26 cellular contexts compared by ENCODE assay signal in the genomic region with DNA sequence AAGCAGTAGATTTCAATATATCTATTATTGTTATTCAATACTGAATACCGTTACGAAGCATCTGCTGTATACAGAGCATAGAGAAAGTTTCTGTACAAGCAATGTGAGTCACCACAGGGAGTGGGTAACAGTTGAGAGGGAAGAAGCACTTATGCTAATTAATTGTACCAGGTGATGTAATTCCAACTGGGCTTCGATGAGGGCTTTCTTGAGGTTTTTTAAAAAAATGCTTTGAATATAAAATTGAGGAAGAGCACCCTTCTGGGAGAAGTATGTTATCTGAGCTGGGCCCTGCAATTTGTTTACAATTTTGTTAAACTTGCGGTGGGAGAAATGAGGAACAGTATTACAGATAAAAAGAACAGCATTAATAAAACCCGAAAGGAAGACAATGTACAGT.
DNase-seq lines count a peak whose midpoint lies in the region; ATAC-seq and TF ChIP-seq lines count a peak whose summit lies in the region.
"Had no signal": no experiment of that assay in that cellular context is flagged by ENCODE, and none has a peak within 500 bp of the region (broad histone marks: within the 10 kb centered on the region; RNA-seq: fewer than 3 reads in every experiment).

No MANE protein-coding gene starts in this region.

- intact Hi-C loops in mucosa of descending colon (cut with DNase I, micrococcal nuclease) (no loop called here), sigmoid colon (cut with DNase I) (no loop called here)

- TF ChIP-seq EP300 in gastroesophageal sphincter (IDR thresholded peaks at IDR 0.05) (no peak), sigmoid colon (IDR thresholded peaks at IDR 0.05) (no peak)

- TF ChIP-seq POLR2A in gastroesophageal sphincter (IDR thresholded peaks at IDR 0.05) (no peak), sigmoid colon (IDR thresholded peaks at IDR 0.05) (no peak)

- H3K4me1 ChIP-seq in gastroesophageal sphincter (peaks cover 0 to 6% (median 0%) of the 10 kb centered on the region in 3 donors), mucosa of descending colon (ENCODE audit: low read depth) (no peaks in the 10 kb centered on the region), sigmoid colon (no peaks in the 10 kb centered on the region)
- H3K4me1 ChIP-seq: body of pancreas, neural progenitor cell had no signal

- no peaks in the 10 kb centered on the region for H3K27me3 ChIP-seq in gastroesophageal sphincter
- H3K27me3 ChIP-seq in sigmoid colon: no peaks in the 10 kb centered on the region
- H3K27me3 ChIP-seq: BLaER1, body of pancreas, gastrocnemius medialis, neural progenitor cell had no signal

- TF ChIP-seq CTCF in gastroesophageal sphincter (IDR thresholded peaks at IDR 0.05) (no peak), mucosa of descending colon (IDR thresholded peaks at IDR 0.05) (no peak), sigmoid colon (IDR thresholded peaks at IDR 0.05) (no peak)

- H3K27ac ChIP-seq in gastroesophageal sphincter: no peak overlapping the region
- no peak overlapping the region for H3K27ac ChIP-seq in sigmoid colon
- H3K27ac ChIP-seq: BLaER1, body of pancreas, gastrocnemius medialis, neural progenitor cell had no signal

- H3K36me3 ChIP-seq in gastroesophageal sphincter (no peaks in the 10 kb centered on the region), mucosa of descending colon (ENCODE audit: low read depth) (no peaks in the 10 kb centered on the region), sigmoid colon (no peaks in the 10 kb centered on the region)
- H3K36me3 ChIP-seq: BLaER1, gastrocnemius medialis, neural progenitor cell had no signal

- 77 to 97% methylated on average over 3 to 5 of the region's 5 CpGs for WGBS in gastroesophageal sphincter (ENCODE audit: low coverage in 1 of 2), 2 donors
- WGBS in sigmoid colon, 2 donors: 85 to 93% methylated on average over 5 of the region's 5 CpGs

- no peak overlapping the region for H3K4me3 ChIP-seq in gastroesophageal sphincter
- no peak overlapping the region for H3K4me3 ChIP-seq in mucosa of descending colon
- no peak overlapping the region for H3K4me3 ChIP-seq in sigmoid colon
- H3K4me3 ChIP-seq: BLaER1, body of pancreas, gastrocnemius medialis, K562, neural progenitor cell had no signal

- peak; percentile 7 for DNase-seq in NCI-H748 (lab: John Stamatoyannopoulos, UW; ENCODE audit: unreplicated experiment)
- DNase-seq in NCI-H748 treated with DMSO at 0.1 percent for 48 hours (lab: John Stamatoyannopoulos, UW): no peak
- peak; percentile 4 for DNase-seq in NCI-H2107 (lab: John Stamatoyannopoulos, UW)
- peak; percentile 69 for DNase-seq in SKM-1 treated with dmso at 0.1 percent for 144 hours (lab: John Stamatoyannopoulos, UW; ENCODE audit: unreplicated experiment)
- peak; percentile 40 for DNase-seq in renal cortical epithelial cell (ENCODE audit: low read depth)
- no peak for DNase-seq in mucosa of descending colon
- no peak for DNase-seq in sigmoid colon
- DNase-seq: activated CD8-positive, alpha-beta memory T cell treated with anti-CD3 and anti-CD28 coated beads, Interleukin-2, amount 50 U/mL, for 48 hours; activated effector memory CD4-positive, alpha-beta T cell treated with anti-CD3 and anti-CD28 coated beads, Interleukin-2, amount 50 U/mL, for 16 hours; activated naive CD8-positive, alpha-beta T cell treated with anti-CD3 and anti-CD28 coated beads, Interleukin-2, amount 50 U/mL, for 24 hours; body of pancreas; Caco-2; effector CD8-positive, alpha-beta T cell; gastrocnemius medialis; hypothalamus; NCI-H1092 treated with DMSO at 0.1 percent for 48 hours; NCI-H2029 treated with DMSO at 0.1 percent for 48 hours; NCI-H526; posterior cingulate gyrus; SHP77; substantia nigra; T-helper 17 cell had no signal

- H3K9me3 ChIP-seq in gastroesophageal sphincter (no peaks in the 10 kb centered on the region), mucosa of descending colon (no peaks in the 10 kb centered on the region), sigmoid colon (no peaks in the 10 kb centered on the region)
- H3K9me3 ChIP-seq: BLaER1, body of pancreas, Caco-2, gastrocnemius medialis had no signal

- ATAC-seq in gastroesophageal sphincter (no peak), mucosa of descending colon (no peak)
- ATAC-seq: activated naive CD8-positive, alpha-beta T cell treated with anti-CD3 and anti-CD28 coated beads, Interleukin-2, amount 50 U/mL, for 24 hours; body of pancreas; gastrocnemius medialis; K562; T-helper 17 cell had no signal

Comparison
In these comparisons a context has a peak if more than half of its experiments do, and no peak if none do; other contexts are left out.
1. DNase-seq: peak in NCI-H748 (single experiment), NCI-H2107 (single experiment), SKM-1 treated with dmso at 0.1 percent for 144 hours (single experiment) and renal cortical epithelial cell (single experiment); none in NCI-H748 treated with DMSO at 0.1 percent for 48 hours (single experiment), mucosa of descending colon (0 of 3) and sigmoid colon (single experiment).